ENCODE assay signal across 8 cellular contexts in the genomic region with DNA sequence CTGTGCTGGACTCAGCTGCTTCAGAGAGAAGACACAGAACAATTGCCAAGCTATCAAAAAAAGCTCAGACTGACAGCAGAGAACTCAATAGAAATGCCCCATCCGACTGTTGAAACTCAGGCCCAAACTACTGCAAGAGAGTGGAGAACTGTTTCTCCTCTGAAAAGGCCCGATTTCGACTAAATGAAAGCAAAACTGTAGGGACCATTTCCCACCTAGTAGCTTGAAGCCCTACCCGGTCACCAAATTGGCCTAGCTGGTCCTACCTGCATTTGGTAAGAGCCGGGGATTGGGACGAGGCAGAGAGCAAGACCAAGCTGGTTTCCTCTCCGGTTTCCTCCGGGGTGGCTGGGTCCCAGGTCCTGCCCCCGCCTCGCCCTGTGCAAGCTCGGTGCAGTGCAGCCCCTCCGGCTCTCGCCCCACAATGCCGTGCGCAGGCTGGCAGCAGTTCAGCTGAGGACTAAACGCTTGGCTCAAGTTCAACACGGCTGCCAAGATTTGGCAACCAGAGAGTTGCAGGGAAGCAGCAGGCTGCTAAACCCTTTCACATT.
DNase-seq lines count a peak whose midpoint lies in the region; ATAC-seq lines count a peak whose summit lies in the region.

No MANE protein-coding gene starts in this region.

- peak; percentile 82 for DNase-seq in H4 (ENCODE audit: low spot score)
- DNase-seq in T-helper 22 cell (ENCODE audit: low read depth): peak; percentile 55
- DNase-seq in astrocyte of the hippocampus (ENCODE audit: low read depth, low spot score): peak; percentile 86
- peak; percentile 68 for DNase-seq in medulla oblongata (ENCODE audit: extremely low spot score)
- DNase-seq in stimulated activated CD8-positive, alpha-beta memory T cell treated with anti-CD3 and anti-CD28 coated beads, Interleukin-12 subunit alpha, Interleukin-12 subunit beta, amount 100 ng/mL, for 4 hours (ENCODE audit: low read depth): peak; percentile 54
- DNase-seq in NCI-H226: no peak
- DNase-seq in SIG-M5 treated with dmso at 0.1 percent for 504 hours (lab: John Stamatoyannopoulos, UW; ENCODE audit: unreplicated experiment): no peak

- ATAC-seq in GM21360 (IDR thresholded peaks at IDR 0.05; ENCODE audit: unreplicated experiment): no peak

Comparison
In these comparisons a context has a peak if more than half of its experiments do, and no peak if none do; other contexts are left out.
1. DNase-seq: peak in H4 (single experiment), T-helper 22 cell (single experiment), astrocyte of the hippocampus (single experiment), medulla oblongata (single experiment) and stimulated activated CD8-positive, alpha-beta memory T cell treated with anti-CD3 and anti-CD28 coated beads, Interleukin-12 subunit alpha, Interleukin-12 subunit beta, amount 100 ng/mL, for 4 hours (single experiment); none in NCI-H226 (single experiment) and SIG-M5 treated with dmso at 0.1 percent for 504 hours (single experiment).